ENCODE assay signal across 9 cellular contexts in genomic region chr4:25088342-25088952, GRCh38. TPM values are rescaled to one million over a fixed set of nuclear protein-coding genes. Genes with fewer than 3 reads are reported as not detected.
DNase-seq lines count a peak whose midpoint lies in the region; ATAC-seq, FAIRE-seq and TF ChIP-seq lines count a peak whose summit lies in the region.
"Had no signal": no experiment of that assay in that cellular context is flagged by ENCODE, and none has a peak within 500 bp of the region (broad histone marks: within the 10 kb centered on the region; RNA-seq: fewer than 3 reads in every experiment).

No MANE protein-coding gene starts in this region.

- H3K4me1 Mint-ChIP-seq in activated naive CD8-positive, alpha-beta T cell (ENCODE audit: low read depth), result peaks cover 10% of the 10 kb centered on the region

- H3K4me1 ChIP-seq in muscle layer of duodenum (ENCODE audit: control insufficient read depth in 1 of 2, insufficient read depth in 2 of 2, low read length in 2 of 2) (peaks cover 0 to 25% of the 10 kb centered on the region in 2 donors), small intestine (ENCODE audit: control insufficient read depth in 2 of 2, insufficient read depth in 1 of 2, low read depth in 1 of 2, low read length in 1 of 2) (peaks cover 0 to 5% of the 10 kb centered on the region in 2 donors), mucosa of descending colon (ENCODE audit: low read depth) (peaks cover 3% of the 10 kb centered on the region)

- peaks cover 5% of the 10 kb centered on the region for H3K9me3 Mint-ChIP-seq in activated naive CD8-positive, alpha-beta T cell (ENCODE audit: low read depth)

- H3K36me3 ChIP-seq in muscle layer of duodenum (ENCODE audit: control insufficient read depth in 1 of 2, insufficient read depth in 2 of 2, low read length in 2 of 2) (no peaks in the 10 kb centered on the region), small intestine (ENCODE audit: control insufficient read depth in 2 of 2, insufficient read depth in 2 of 2, low read length in 2 of 2) (no peaks in the 10 kb centered on the region), mucosa of descending colon (ENCODE audit: low read depth) (no peaks in the 10 kb centered on the region)

- H3K9me3 ChIP-seq in muscle layer of duodenum (ENCODE audit: control insufficient read depth in 1 of 2, low read length in 2 of 2) (peaks cover 0 to 4% of the 10 kb centered on the region in 2 donors), small intestine (ENCODE audit: control insufficient read depth, low read depth) (no peaks in the 10 kb centered on the region), mucosa of descending colon (peaks cover 4% of the 10 kb centered on the region)

- no peak overlapping the region for H3K27ac Mint-ChIP-seq in activated naive CD8-positive, alpha-beta T cell

- intact Hi-C loops in mucosa of descending colon (cut with DNase I, micrococcal nuclease), result no loop called here

- 3 to 17% (median 6%) methylated on average over 37 of the region's 37 CpGs for WGBS in small intestine, 3 donors

- peak overlapping the region; percentile 22 to 50 for H3K4me3 ChIP-seq in muscle layer of duodenum (ENCODE audit: low read depth in 1 of 2, low read length in 2 of 2)
- H3K4me3 ChIP-seq in small intestine (ENCODE audit: low read depth in 1 of 2, low read length in 2 of 2), result no peak overlapping the region
- H3K4me3 ChIP-seq in mucosa of descending colon, result no peak overlapping the region

- TF ChIP-seq CTCF in mucosa of descending colon (IDR thresholded peaks at IDR 0.05), result no peak

- H3K27ac ChIP-seq in muscle layer of duodenum (ENCODE audit: low read length), result no peak overlapping the region
- no peak overlapping the region for H3K27ac ChIP-seq in small intestine (ENCODE audit: low read depth in 1 of 2, low read length in 1 of 2)

- peaks cover 12% of the 10 kb centered on the region for H3K27me3 Mint-ChIP-seq in activated naive CD8-positive, alpha-beta T cell

- no peaks in the 10 kb centered on the region for H3K27me3 ChIP-seq in muscle layer of duodenum (ENCODE audit: low read depth, low read length)
- H3K27me3 ChIP-seq in small intestine (ENCODE audit: control insufficient read depth in 2 of 2, insufficient read depth in 2 of 2, low read length in 2 of 2), result peaks cover 3 to 5% of the 10 kb centered on the region in 2 donors

- DNase-seq in EL (peak; percentile 32), small intestine (no peak), mucosa of descending colon (no peak)

- no peak for FAIRE-seq in small intestine (lab: Jason Lieb, UNC)

- H3K36me3 Mint-ChIP-seq in activated naive CD8-positive, alpha-beta T cell, result no peaks in the 10 kb centered on the region

- peak overlapping the region; percentile 47 for H3K4me3 Mint-ChIP-seq in activated naive CD8-positive, alpha-beta T cell

- ATAC-seq in HG02759 (IDR thresholded peaks at IDR 0.05; ENCODE audit: unreplicated experiment) (peak; percentile 84), HG03025 (IDR thresholded peaks at IDR 0.05; ENCODE audit: low FRiP score, unreplicated experiment) (no peak), GM18870 (IDR thresholded peaks at IDR 0.05; ENCODE audit: unreplicated experiment) (no peak), mucosa of descending colon (no peak)

RNA-seq across cellular contexts. Expression of gene LGI2, which starts 57.7 kb away (rescaled TPM):
- under 1 TPM in 1 of 3 donors, not detected in 2; 0.42 TPM for polyA plus RNA-seq in small intestine
- 1 to 10 TPM in 1 of 3 donors, under 1 TPM in 2; 0.43 to 2.5 (median 0.53) TPM for total RNA-seq in mucosa of descending colon
- total RNA-seq: RPMI7951 had no signal

Comparison
In these comparisons a context has a peak if more than half of its experiments do, and no peak if none do; other contexts are left out.
1. H3K4me3 ChIP-seq: peak in muscle layer of duodenum (2 of 2); none in small intestine (0 of 2) and mucosa of descending colon (single experiment).